Comparison of ENCODE assay signal across 8 cellular contexts in genomic region chr17:7250655-7251329, GRCh38. TPM values are rescaled to one million over a fixed set of nuclear protein-coding genes. Genes with fewer than 3 reads are reported as not detected.
DNase-seq lines count a peak whose midpoint lies in the region; ATAC-seq and TF ChIP-seq lines count a peak whose summit lies in the region.

No MANE protein-coding gene starts in this region.

- H3K27ac ChIP-seq in left ventricle myocardium inferior (replicated peaks) (peak overlapping the region; percentile 99), mesenchymal stem cell (ENCODE audit: low read length, poor library complexity, severe bottlenecking) (peak overlapping the region; percentile 17)

- peak overlapping the region; percentile 97 for H3K9ac ChIP-seq in mesenchymal stem cell (ENCODE audit: low read length)

- 2% methylated on average over 33 of the region's 33 CpGs for WGBS in mesenchymal stem cell

- H3K27ac Mint-ChIP-seq in MCF 10A (ENCODE audit: low read depth, unreplicated experiment): peak overlapping the region; percentile 99

- DNase-seq in left ventricle myocardium inferior (no peak), Right ventricle myocardium superior (no peak), MCF 10A (ENCODE audit: unreplicated experiment) (no peak), mesenchymal stem cell (peak; percentile 40), NOMO-1 treated with dmso at 0.1 percent for 144 hours (lab: John Stamatoyannopoulos, UW; ENCODE audit: unreplicated experiment) (no peak), activated gamma-delta T cell (lab: John Stamatoyannopoulos, UW) (no peak)

- no peaks in the 10 kb centered on the region for H3K27me3 Mint-ChIP-seq in MCF 10A (ENCODE audit: insufficient read depth, unreplicated experiment)

- H3K4me1 Mint-ChIP-seq in MCF 10A (ENCODE audit: insufficient read depth, unreplicated experiment): peaks cover 19% of the 10 kb centered on the region

- H4K91ac ChIP-seq in mesenchymal stem cell (ENCODE audit: low read length): peak overlapping the region; percentile 97

- H2BK5ac ChIP-seq in mesenchymal stem cell (ENCODE audit: low read depth, low read length, poor library complexity, severe bottlenecking): peak overlapping the region; percentile 97

- BruUV-seq in MCF 10A (replicated peaks; lab: Mats Ljungman, UMichigan): no TSS peak

- CTCF ChIA-PET in MCF 10A (lab: Yijun Ruan, JAX): interaction anchor here (1.3 kb wide), 1 partner anchor 9 kb away, joined by 3 read pairs; no protein-coding TSS in a partner anchor

- H3K9me3 ChIP-seq in left ventricle myocardium inferior (replicated peaks) (no peaks in the 10 kb centered on the region), mesenchymal stem cell (ENCODE audit: control insufficient read depth, low read length) (no peaks in the 10 kb centered on the region)

- H3K36me3 Mint-ChIP-seq in MCF 10A (ENCODE audit: insufficient read depth, unreplicated experiment): peaks cover 62% of the 10 kb centered on the region

- no peaks in the 10 kb centered on the region for H3K9me3 Mint-ChIP-seq in MCF 10A (ENCODE audit: unreplicated experiment)

- peak overlapping the region; percentile 92 for H3K4me3 Mint-ChIP-seq in MCF 10A (ENCODE audit: unreplicated experiment)

- H3K4ac ChIP-seq in mesenchymal stem cell (ENCODE audit: low read depth in 1 of 2, low read length in 2 of 2): peak overlapping the region; percentile 73 to 97

- H4K8ac ChIP-seq in mesenchymal stem cell (ENCODE audit: low read length): peak overlapping the region; percentile 96

- H3K27me3 ChIP-seq in left ventricle myocardium inferior (ENCODE audit: low read depth) (no peaks in the 10 kb centered on the region), mesenchymal stem cell (ENCODE audit: control insufficient read depth in 1 of 2, insufficient read depth in 1 of 2, low read length in 2 of 2) (no peaks in the 10 kb centered on the region)

- H2AFZ ChIP-seq in mesenchymal stem cell (ENCODE audit: low read depth, low read length): no peak overlapping the region

- peak overlapping the region; percentile 43 to 53 for H3K14ac ChIP-seq in mesenchymal stem cell (ENCODE audit: low read length in 2 of 2)

- peak overlapping the region; percentile 99 for H3K4me3 ChIP-seq in left ventricle myocardium inferior
- peak overlapping the region; percentile 85 to 90 for H3K4me3 ChIP-seq in mesenchymal stem cell (ENCODE audit: insufficient read depth in 1 of 2, low read depth in 1 of 2, low read length in 2 of 2)

- H3K79me1 ChIP-seq in mesenchymal stem cell (replicated peaks; ENCODE audit: low read length, poor library complexity, severe bottlenecking): peaks cover 15% of the 10 kb centered on the region

- POLR2A ChIA-PET in MCF 10A (lab: Yijun Ruan, JAX): interaction anchor here (0.7 to 4.4 kb wide), 10 partner anchors 9 to 228 kb away, joined by 3 to 128 read pairs (median 6); partner anchors contain the start of genes ACADVL, DLG4, DVL2 and GABARAP

- intact Hi-C loops in left ventricle myocardium inferior (cut with micrococcal nuclease): no loop called here
- intact Hi-C loops in Right ventricle myocardium superior (cut with DNase I): no loop called here
- intact Hi-C loops in MCF 10A (cut with micrococcal nuclease): no loop called here

- H3K4me2 ChIP-seq in mesenchymal stem cell (ENCODE audit: low read length, poor library complexity, severe bottlenecking): peak overlapping the region; percentile 93

- peak overlapping the region; percentile 96 for H2BK120ac ChIP-seq in mesenchymal stem cell (ENCODE audit: low read depth, low read length)

- ATAC-seq in Right ventricle myocardium superior (ENCODE audit: poor library complexity): no peak
- ATAC-seq in GM21423 (IDR thresholded peaks at IDR 0.05; ENCODE audit: unreplicated experiment): no peak
- ATAC-seq in GM18909 (IDR thresholded peaks at IDR 0.05; ENCODE audit: poor library complexity, unreplicated experiment): no peak

- TF ChIP-seq CTCF in left ventricle myocardium inferior (IDR thresholded peaks at IDR 0.05; ENCODE audit: borderline replicate concordance) (no peak), MCF 10A (IDR thresholded peaks at IDR 0.05; ENCODE audit: unreplicated experiment) (no peak)

- peaks cover 35% of the 10 kb centered on the region for H3K36me3 ChIP-seq in left ventricle myocardium inferior
- H3K36me3 ChIP-seq in mesenchymal stem cell (ENCODE audit: control insufficient read depth in 1 of 2, insufficient read depth in 2 of 2, low read depth in 1 of 2, low read length in 2 of 2): peaks cover 22 to 32% of the 10 kb centered on the region in 2 experiments

- H3K4me1 ChIP-seq in left ventricle myocardium inferior (peaks cover 52% of the 10 kb centered on the region), mesenchymal stem cell (ENCODE audit: control insufficient read depth, insufficient read depth, low read depth, low read length) (peaks cover 15% of the 10 kb centered on the region)

- peak overlapping the region; percentile 71 to 96 for H3K18ac ChIP-seq in mesenchymal stem cell (ENCODE audit: low read depth in 1 of 2, low read length in 2 of 2)

- peak overlapping the region in 1 of 2 experiments; percentile 10 for H2BK12ac ChIP-seq in mesenchymal stem cell (ENCODE audit: low read length in 2 of 2)

- H2AK5ac ChIP-seq in mesenchymal stem cell (ENCODE audit: low read length, severe bottlenecking): no peak overlapping the region

- no peak overlapping the region for H2BK15ac ChIP-seq in mesenchymal stem cell (ENCODE audit: low read depth, poor library complexity, severe bottlenecking)

- no peak overlapping the region for H3K23ac ChIP-seq in mesenchymal stem cell (ENCODE audit: low read length in 2 of 2)

RNA-seq across cellular contexts. Expression of gene CTDNEP1, which starts 0.7 kb away (rescaled TPM):
- total RNA-seq in left ventricle myocardium inferior (105 TPM), Right ventricle myocardium superior (109 TPM), MCF 10A (2022) (145 and 148 TPM in 2 replicates)
- polyA plus RNA-seq in mesenchymal stem cell (2013, experiment 1 of 2): 136 TPM
- 141 TPM for polyA plus RNA-seq in mesenchymal stem cell (2013, experiment 2 of 2)

RNA-seq across cellular contexts. Expression of gene ELP5, which starts 1.2 kb away (rescaled TPM):
- total RNA-seq in left ventricle myocardium inferior (62.5 TPM), Right ventricle myocardium superior (71.6 TPM), MCF 10A (2022) (81.0 and 91.3 TPM in 2 replicates)
- 36.8 TPM for polyA plus RNA-seq in mesenchymal stem cell (2013, experiment 1 of 2)
- 39.0 TPM for polyA plus RNA-seq in mesenchymal stem cell (2013, experiment 2 of 2)

RNA-seq across cellular contexts. Expression of gene GABARAP, which starts 8.5 kb away (rescaled TPM):
- total RNA-seq in left ventricle myocardium inferior (394 TPM), Right ventricle myocardium superior (432 TPM), MCF 10A (2022) (226 and 294 TPM in 2 replicates)
- 1,180 TPM for polyA plus RNA-seq in mesenchymal stem cell (2013, experiment 1 of 2)
- 1,203 TPM for polyA plus RNA-seq in mesenchymal stem cell (2013, experiment 2 of 2)

RNA-seq across cellular contexts. Expression of gene CLDN7, which starts 11.5 kb away (rescaled TPM):
- 1.6 TPM for total RNA-seq in left ventricle myocardium inferior
- total RNA-seq in Right ventricle myocardium superior: 0.94 TPM
- 20.8 and 23.9 TPM in 2 replicates for total RNA-seq in MCF 10A (2022)
- 2.6 TPM for polyA plus RNA-seq in mesenchymal stem cell (2013, experiment 1 of 2)
- polyA plus RNA-seq in mesenchymal stem cell (2013, experiment 2 of 2): 1.9 TPM

RNA-seq across cellular contexts. Expression of gene PHF23, which starts 11.5 kb away (rescaled TPM):
- total RNA-seq in left ventricle myocardium inferior (22.0 TPM), Right ventricle myocardium superior (19.4 TPM), MCF 10A (2022) (41.8 and 47.1 TPM in 2 replicates)
- 117 TPM for polyA plus RNA-seq in mesenchymal stem cell (2013, experiment 1 of 2)
- polyA plus RNA-seq in mesenchymal stem cell (2013, experiment 2 of 2): 119 TPM
